In the genomic region with DNA sequence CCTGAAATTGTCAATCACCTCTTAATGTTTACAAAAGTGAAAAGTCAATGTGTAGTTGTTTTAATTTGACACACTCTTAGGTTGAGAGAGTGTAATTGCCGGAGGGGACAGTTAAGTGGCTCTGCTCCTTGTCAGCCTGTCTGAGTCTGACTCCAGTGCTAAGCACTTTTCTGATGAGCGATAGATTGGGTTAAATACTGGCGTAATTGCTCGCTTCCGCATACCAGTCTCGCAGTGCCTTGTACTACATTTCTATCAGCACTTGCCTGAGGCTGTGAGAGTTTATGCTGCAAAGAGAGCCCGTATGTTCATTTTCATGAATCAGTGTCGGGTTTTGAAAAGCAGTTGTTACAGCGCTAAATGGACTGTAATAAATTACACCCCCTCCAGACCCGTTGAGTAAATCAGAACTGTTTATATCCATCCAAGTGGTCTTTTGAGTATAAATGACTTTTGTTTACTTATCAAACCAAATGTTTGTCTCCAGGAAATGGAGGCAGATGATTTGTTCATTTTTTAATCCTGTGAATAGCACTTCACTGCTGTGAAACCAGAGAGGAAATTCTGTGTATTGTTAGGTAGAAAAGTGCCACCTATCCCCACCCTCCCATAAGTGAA, we compare ENCODE assay signal across 1 cellular context.
A peak's percentile ranks its signal among the peaks of the same experiment; 100 is the strongest.
TF ChIP-seq lines count a peak whose summit lies in the region.

No MANE protein-coding gene starts in this region.

TF ChIP-seq in HEK293, 187 proteins besides CTCF, POLR2A, EP300 and RAD21 (continued from another document and continues in another):
- TF ChIP-seq, protein P1, sequence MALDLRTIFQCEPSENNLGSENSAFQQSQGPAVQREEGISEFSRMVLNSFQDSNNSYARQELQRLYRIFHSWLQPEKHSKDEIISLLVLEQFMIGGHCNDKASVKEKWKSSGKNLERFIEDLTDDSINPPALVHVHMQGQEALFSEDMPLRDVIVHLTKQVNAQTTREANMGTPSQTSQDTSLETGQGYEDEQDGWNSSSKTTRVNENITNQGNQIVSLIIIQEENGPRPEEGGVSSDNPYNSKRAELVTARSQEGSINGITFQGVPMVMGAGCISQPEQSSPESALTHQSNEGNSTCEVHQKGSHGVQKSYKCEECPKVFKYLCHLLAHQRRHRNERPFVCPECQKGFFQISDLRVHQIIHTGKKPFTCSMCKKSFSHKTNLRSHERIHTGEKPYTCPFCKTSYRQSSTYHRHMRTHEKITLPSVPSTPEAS (tag by site-specific recombination; IDR thresholded peaks at IDR 0.05): no peak
- TF ChIP-seq SP2 (tag by site-specific recombination; IDR thresholded peaks at IDR 0.05) (no peak), ZNF16 (tag by site-specific recombination; IDR thresholded peaks at IDR 0.05; ENCODE audit: low read depth) (no peak), ZNF514 (tag by site-specific recombination; IDR thresholded peaks at IDR 0.05) (no peak), ZNF776 (tag by site-specific recombination; IDR thresholded peaks at IDR 0.05; ENCODE audit: borderline replicate concordance) (no peak), ZNF571 (tag by site-specific recombination; IDR thresholded peaks at IDR 0.05) (no peak), OVOL3 (tag by site-specific recombination; IDR thresholded peaks at IDR 0.05) (0 out of 2 replicates have a peak, but pooled peaks have one; percentile 68), ZNF529 (tag by site-specific recombination; IDR thresholded peaks at IDR 0.05; ENCODE audit: insufficient replicate concordance) (no peak), ZNF629 (tag by site-specific recombination; IDR thresholded peaks at IDR 0.05) (no peak), ZNF138 (tag by site-specific recombination; IDR thresholded peaks at IDR 0.05; ENCODE audit: borderline replicate concordance) (no peak), ZNF112 (tag by site-specific recombination; IDR thresholded peaks at IDR 0.05) (no peak), HOXD13 (CRISPR knock-in tag; IDR thresholded peaks at IDR 0.05; ENCODE audit: borderline replicate concordance) (no peak), ZFP37 (tag by site-specific recombination; IDR thresholded peaks at IDR 0.05) (no peak), ZNF510 (tag by site-specific recombination; IDR thresholded peaks at IDR 0.05; ENCODE audit: insufficient replicate concordance) (no peak), KLF10 (tag by site-specific recombination; IDR thresholded peaks at IDR 0.05) (peak; percentile 45; the same call in 1 of the 2 replicates), ZNF785 (tag by site-specific recombination; IDR thresholded peaks at IDR 0.05) (no peak), ZNF24 (tag by site-specific recombination; IDR thresholded peaks at IDR 0.05) (no peak; the same call in 1 of the 2 replicates), ZBTB21 (tag by site-specific recombination; IDR thresholded peaks at IDR 0.05) (no peak), ZNF239 (tag by site-specific recombination; IDR thresholded peaks at IDR 0.05) (no peak), ZNF157 (tag by site-specific recombination; IDR thresholded peaks at IDR 0.05) (no peak), REPIN1 (tag by site-specific recombination; IDR thresholded peaks at IDR 0.05; ENCODE audit: low read depth) (no peak), ZNF404 (tag by site-specific recombination; IDR thresholded peaks at IDR 0.05) (no peak), ZNF19 (tag by site-specific recombination; IDR thresholded peaks at IDR 0.05; ENCODE audit: low read depth) (no peak), ZNF133 (tag by site-specific recombination; IDR thresholded peaks at IDR 0.05) (no peak), ZNF391 (tag by site-specific recombination; IDR thresholded peaks at IDR 0.05; ENCODE audit: borderline replicate concordance, low read depth) (no peak), ZNF837 (tag by site-specific recombination; IDR thresholded peaks at IDR 0.05) (no peak), ZNF311 (tag by site-specific recombination; IDR thresholded peaks at IDR 0.05; ENCODE audit: borderline replicate concordance) (no peak), ZNF610 (tag by site-specific recombination; IDR thresholded peaks at IDR 0.05; ENCODE audit: borderline replicate concordance) (peak; percentile 47; the same call in 1 of the 2 replicates), ZNF792 (tag by site-specific recombination; IDR thresholded peaks at IDR 0.05) (no peak), ZBTB48 (tag by site-specific recombination; IDR thresholded peaks at IDR 0.05) (no peak), ZNF18 (tag by site-specific recombination; IDR thresholded peaks at IDR 0.05) (no peak), KLF1 (tag by site-specific recombination; IDR thresholded peaks at IDR 0.05) (no peak), ZNF560 (tag by site-specific recombination; IDR thresholded peaks at IDR 0.05; ENCODE audit: borderline replicate concordance) (no peak), ZFP69B (tag by site-specific recombination; IDR thresholded peaks at IDR 0.05) (no peak), ZNF658 (tag by site-specific recombination; IDR thresholded peaks at IDR 0.05) (no peak), ZNF2 (tag by site-specific recombination; IDR thresholded peaks at IDR 0.05) (no peak), ZSCAN18 (tag by site-specific recombination; IDR thresholded peaks at IDR 0.05) (no peak), ZNF155 (tag by site-specific recombination; IDR thresholded peaks at IDR 0.05) (no peak), ZFP41 (tag by site-specific recombination; IDR thresholded peaks at IDR 0.05; ENCODE audit: borderline replicate concordance) (no peak), ZFHX2 (tag by site-specific recombination; conservative IDR thresholded peaks at IDR 0.05) (no peak), ZNF114 (tag by site-specific recombination; IDR thresholded peaks at IDR 0.05) (no peak), ZNF354C (tag by site-specific recombination; IDR thresholded peaks at IDR 0.05; ENCODE audit: borderline replicate concordance, low read depth) (no peak), ZNF704 (tag by site-specific recombination; IDR thresholded peaks at IDR 0.05) (no peak), ZNF600 (tag by site-specific recombination; IDR thresholded peaks at IDR 0.05) (no peak), ZNF791 (tag by site-specific recombination; IDR thresholded peaks at IDR 0.05) (no peak), BCL11A (tag by site-specific recombination; IDR thresholded peaks at IDR 0.05; ENCODE audit: low read depth) (no peak), ZEB2 (tag by site-specific recombination; IDR thresholded peaks at IDR 0.05) (peak; percentile 69), ZNF670 (tag by site-specific recombination; IDR thresholded peaks at IDR 0.05; ENCODE audit: low read depth) (no peak), GLI2 (tag by site-specific recombination; IDR thresholded peaks at IDR 0.05; ENCODE audit: borderline replicate concordance, low read depth) (no peak), ZNF221 (tag by site-specific recombination; IDR thresholded peaks at IDR 0.05; ENCODE audit: borderline replicate concordance) (no peak), KLF8 (tag by site-specific recombination; IDR thresholded peaks at IDR 0.05) (no peak), MZF1 (tag by site-specific recombination; IDR thresholded peaks at IDR 0.05; ENCODE audit: borderline replicate concordance) (no peak), ZNF501 (tag by site-specific recombination; IDR thresholded peaks at IDR 0.05) (no peak), ZNF692 (tag by site-specific recombination; IDR thresholded peaks at IDR 0.05) (no peak), BCL11B (tag by site-specific recombination; IDR thresholded peaks at IDR 0.05; ENCODE audit: low read depth) (no peak), ZNF175 (tag by site-specific recombination; IDR thresholded peaks at IDR 0.05) (no peak)
- TF ChIP-seq, protein P2, sequence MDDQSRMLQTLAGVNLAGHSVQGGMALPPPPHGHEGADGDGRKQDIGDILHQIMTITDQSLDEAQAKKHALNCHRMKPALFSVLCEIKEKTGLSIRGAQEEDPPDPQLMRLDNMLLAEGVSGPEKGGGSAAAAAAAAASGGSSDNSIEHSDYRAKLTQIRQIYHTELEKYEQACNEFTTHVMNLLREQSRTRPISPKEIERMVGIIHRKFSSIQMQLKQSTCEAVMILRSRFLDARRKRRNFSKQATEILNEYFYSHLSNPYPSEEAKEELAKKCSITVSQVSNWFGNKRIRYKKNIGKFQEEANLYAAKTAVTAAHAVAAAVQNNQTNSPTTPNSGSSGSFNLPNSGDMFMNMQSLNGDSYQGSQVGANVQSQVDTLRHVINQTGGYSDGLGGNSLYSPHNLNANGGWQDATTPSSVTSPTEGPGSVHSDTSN (CRISPR knock-in tag; IDR thresholded peaks at IDR 0.05): no peak
- TF ChIP-seq, protein P3, sequence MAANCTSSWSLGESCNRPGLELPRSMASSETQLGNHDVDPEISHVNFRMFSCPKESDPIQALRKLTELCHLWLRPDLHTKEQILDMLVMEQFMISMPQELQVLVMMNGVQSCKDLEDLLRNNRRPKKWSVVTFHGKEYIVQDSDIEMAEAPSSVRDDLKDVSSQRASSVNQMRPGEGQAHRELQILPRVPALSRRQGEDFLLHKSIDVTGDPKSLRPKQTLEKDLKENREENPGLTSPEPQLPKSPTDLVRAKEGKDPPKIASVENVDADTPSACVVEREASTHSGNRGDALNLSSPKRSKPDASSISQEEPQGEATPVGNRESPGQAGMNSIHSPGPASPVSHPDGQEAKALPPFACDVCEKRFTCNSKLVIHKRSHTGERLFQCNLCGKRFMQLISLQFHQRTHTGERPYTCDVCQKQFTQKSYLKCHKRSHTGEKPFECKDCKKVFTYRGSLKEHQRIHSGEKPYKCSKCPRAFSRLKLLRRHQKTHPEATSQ (tag by site-specific recombination; IDR thresholded peaks at IDR 0.05): no peak
- TF ChIP-seq, protein P4, sequence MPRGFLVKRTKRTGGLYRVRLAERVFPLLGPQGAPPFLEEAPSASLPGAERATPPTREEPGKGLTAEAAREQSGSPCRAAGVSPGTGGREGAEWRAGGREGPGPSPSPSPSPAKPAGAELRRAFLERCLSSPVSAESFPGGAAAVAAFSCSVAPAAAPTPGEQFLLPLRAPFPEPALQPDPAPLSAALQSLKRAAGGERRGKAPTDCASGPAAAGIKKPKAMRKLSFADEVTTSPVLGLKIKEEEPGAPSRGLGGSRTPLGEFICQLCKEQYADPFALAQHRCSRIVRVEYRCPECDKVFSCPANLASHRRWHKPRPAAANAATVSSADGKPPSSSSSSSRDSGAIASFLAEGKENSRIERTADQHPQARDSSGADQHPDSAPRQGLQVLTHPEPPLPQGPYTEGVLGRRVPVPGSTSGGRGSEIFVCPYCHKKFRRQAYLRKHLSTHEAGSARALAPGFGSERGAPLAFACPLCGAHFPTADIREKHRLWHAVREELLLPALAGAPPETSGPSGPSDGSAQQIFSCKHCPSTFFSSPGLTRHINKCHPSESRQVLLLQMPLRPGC (tag by site-specific recombination; IDR thresholded peaks at IDR 0.05): peak; percentile 87
- TF ChIP-seq, protein P5, sequence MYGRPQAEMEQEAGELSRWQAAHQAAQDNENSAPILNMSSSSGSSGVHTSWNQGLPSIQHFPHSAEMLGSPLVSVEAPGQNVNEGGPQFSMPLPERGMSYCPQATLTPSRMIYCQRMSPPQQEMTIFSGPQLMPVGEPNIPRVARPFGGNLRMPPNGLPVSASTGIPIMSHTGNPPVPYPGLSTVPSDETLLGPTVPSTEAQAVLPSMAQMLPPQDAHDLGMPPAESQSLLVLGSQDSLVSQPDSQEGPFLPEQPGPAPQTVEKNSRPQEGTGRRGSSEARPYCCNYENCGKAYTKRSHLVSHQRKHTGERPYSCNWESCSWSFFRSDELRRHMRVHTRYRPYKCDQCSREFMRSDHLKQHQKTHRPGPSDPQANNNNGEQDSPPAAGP (tag by site-specific recombination; IDR thresholded peaks at IDR 0.05): no peak
